ENCODE assay signal across 10 cellular contexts in genomic region chr6:56549014-56549413, GRCh38.
DNase-seq lines count a peak whose midpoint lies in the region; ATAC-seq and TF ChIP-seq lines count a peak whose summit lies in the region.
"Had no signal": no experiment of that assay in that cellular context is flagged by ENCODE, and none has a peak within 500 bp of the region (broad histone marks: within the 10 kb centered on the region; RNA-seq: fewer than 3 reads in every experiment).

No MANE protein-coding gene starts in this region.

- peak; percentile 29 for ATAC-seq in left colon
- ATAC-seq in upper lobe of right lung: no peak
- no peak for ATAC-seq in HG03196 (IDR thresholded peaks at IDR 0.05; ENCODE audit: unreplicated experiment)

- no peaks in the 10 kb centered on the region for H3K9me3 ChIP-seq in breast epithelium
- H3K9me3 ChIP-seq in mammary epithelial cell (replicated peaks; ENCODE audit: insufficient read depth, low read length): no peaks in the 10 kb centered on the region
- no peaks in the 10 kb centered on the region for H3K9me3 ChIP-seq in adipocyte (ENCODE audit: control insufficient read depth, low read length)
- no peaks in the 10 kb centered on the region for H3K9me3 ChIP-seq in upper lobe of right lung
- H3K9me3 ChIP-seq: BLaER1 treated with 17β-estradiol and CSF1 and Interleukin-3, amounts not matched to agents 10 nM and 100 nM had no signal

- no peak overlapping the region for H2AFZ ChIP-seq in mammary epithelial cell (ENCODE audit: low read depth, low read length)

- H3K27me3 ChIP-seq in breast epithelium (no peaks in the 10 kb centered on the region), mammary epithelial cell (ENCODE audit: insufficient read depth, low read length) (no peaks in the 10 kb centered on the region), adipocyte (replicated peaks; ENCODE audit: control insufficient read depth, insufficient read depth, low read length) (no peaks in the 10 kb centered on the region), upper lobe of right lung (no peaks in the 10 kb centered on the region)
- H3K27me3 ChIP-seq: BLaER1 treated with 17β-estradiol and CSF1 and Interleukin-3, amounts not matched to agents 10 nM and 100 nM had no signal

- H3K79me2 ChIP-seq in mammary epithelial cell (ENCODE audit: insufficient read depth, low read length): peaks cover 66% of the 10 kb centered on the region

- 87% methylated on average over 2 of the region's 2 CpGs for WGBS in mammary epithelial cell (ENCODE audit: low coverage, missing lambda C conversion rate)

- intact Hi-C loops in breast epithelium (cut with DNase I; ENCODE audit: low total_unique reads): no loop called here
- intact Hi-C loops in mammary epithelial cell (cut with micrococcal nuclease): loop anchor here (1.0 kb wide), 2 partner anchors 179 to 190 kb away; no protein-coding TSS in a partner anchor
- intact Hi-C loops in left colon (cut with DNase I, micrococcal nuclease): loop anchor here in 1 of 2 donors (5.0 kb wide), 1 partner anchor 177 kb away; no protein-coding TSS in a partner anchor
- intact Hi-C loops in upper lobe of right lung (cut with DNase I): no loop called here

- DNase-seq in breast epithelium (ENCODE audit: low spot score in 2 of 2): no peak
- no peak for DNase-seq in mammary epithelial cell
- DNase-seq in adipocyte (ENCODE audit: low read depth): no peak
- DNase-seq in left colon: no peak
- DNase-seq in upper lobe of right lung: no peak
- no peak for DNase-seq in activated CD8-positive, alpha-beta memory T cell treated with anti-CD3 and anti-CD28 coated beads, Interleukin-2, amount 50 U/mL, for 4 hours
- no peak for DNase-seq in NCI-H2081 (lab: John Stamatoyannopoulos, UW)
- DNase-seq: effector CD4-positive, alpha-beta T cell had no signal

- no TSS peak for BruUV-seq in mammary epithelial cell (replicated peaks; lab: Mats Ljungman, UMichigan)

- in situ Hi-C loops in mammary epithelial cell (cut with MboI; ENCODE audit: low sequenced_read_pairs in 2 of 2): no loop called here

- H3K36me3 ChIP-seq in breast epithelium (no peaks in the 10 kb centered on the region), mammary epithelial cell (ENCODE audit: insufficient read depth, low read length) (peaks cover 10% of the 10 kb centered on the region), adipocyte (ENCODE audit: control insufficient read depth, insufficient read depth, low read length, severe bottlenecking) (peaks cover 19% of the 10 kb centered on the region), upper lobe of right lung (no peaks in the 10 kb centered on the region)

- no peak for TF ChIP-seq POLR2A in breast epithelium (IDR thresholded peaks at IDR 0.05)

- CTCF ChIA-PET in mammary epithelial cell (lab: Charles Lee; ENCODE audit: low non-redundant PET): interaction anchor here (0.6 to 1.1 kb wide), 2 partner anchors 179 to 498 kb away, joined by 3 to 4 read pairs; no protein-coding TSS in a partner anchor

- dilution Hi-C loops in mammary epithelial cell (cut with HindIII; ENCODE audit: low sequenced_read_pairs): no loop called here

- H3K4me3 ChIP-seq in breast epithelium (peak overlapping the region in 1 of 3 donors; percentile 31), mammary epithelial cell (replicated peaks in 1 of 3; ENCODE audit: insufficient read depth in 1 of 3, low read depth in 2 of 3, low read length in 3 of 3) (no peak overlapping the region), adipocyte (ENCODE audit: low read length) (peak overlapping the region; percentile 60), upper lobe of right lung (no peak overlapping the region)
- H3K4me3 ChIP-seq: BLaER1 treated with 17β-estradiol and CSF1 and Interleukin-3, amounts not matched to agents 10 nM and 100 nM had no signal

- no peak overlapping the region for H3K4me2 ChIP-seq in mammary epithelial cell (ENCODE audit: insufficient read depth, low read depth, low read length)
- H3K4me2 ChIP-seq: BLaER1 treated with 17β-estradiol and CSF1 and Interleukin-3, amounts not matched to agents 10 nM and 100 nM had no signal

- peak overlapping the region; percentile 15 to 30 for H3K27ac ChIP-seq in breast epithelium
- no peak overlapping the region for H3K27ac ChIP-seq in mammary epithelial cell (ENCODE audit: insufficient read depth, low read depth, low read length)
- peak overlapping the region; percentile 37 for H3K27ac ChIP-seq in upper lobe of right lung
- H3K27ac ChIP-seq: BLaER1 treated with 17β-estradiol and CSF1 and Interleukin-3, amounts not matched to agents 10 nM and 100 nM had no signal

- H4K20me1 ChIP-seq in mammary epithelial cell (ENCODE audit: insufficient read depth, low read length): no peaks in the 10 kb centered on the region

- no peak overlapping the region for H3K9ac ChIP-seq in mammary epithelial cell (ENCODE audit: insufficient read depth, low read length)
- H3K9ac ChIP-seq in adipocyte (ENCODE audit: low read length): peak overlapping the region; percentile 62
- H3K9ac ChIP-seq: BLaER1 treated with 17β-estradiol and CSF1 and Interleukin-3, amounts not matched to agents 10 nM and 100 nM had no signal

- peak in 1 of 3 donors; percentile 41 for TF ChIP-seq CTCF in breast epithelium (IDR thresholded peaks at IDR 0.05)
- TF ChIP-seq CTCF in mammary epithelial cell (conservative IDR thresholded peaks at IDR 0.05 in 1 of 2, IDR thresholded peaks at IDR 0.05 in 1 of 2; ENCODE audit: extremely low read depth in 1 of 2, insufficient read depth in 1 of 2, low read depth in 1 of 2, low read length in 2 of 2): no peak
- TF ChIP-seq CTCF in upper lobe of right lung (IDR thresholded peaks at IDR 0.05): peak; percentile 48

- H3K4me1 ChIP-seq in breast epithelium (peaks cover 0 to 5% of the 10 kb centered on the region in 2 donors), mammary epithelial cell (ENCODE audit: insufficient read depth, low read length) (no peaks in the 10 kb centered on the region), adipocyte (ENCODE audit: control insufficient read depth, insufficient read depth, low read length) (peaks cover 46% of the 10 kb centered on the region), upper lobe of right lung (no peaks in the 10 kb centered on the region)
